In genomic region chr19:34504273-34504808, GRCh38 we compare ENCODE assay signal across 22 cellular contexts. TPM values are rescaled to one million over a fixed set of nuclear protein-coding genes. Genes with fewer than 3 reads are reported as not detected.
DNase-seq lines count a peak whose midpoint lies in the region; ATAC-seq and TF ChIP-seq lines count a peak whose summit lies in the region.
"Had no signal": no experiment of that assay in that cellular context is flagged by ENCODE, and none has a peak within 500 bp of the region (broad histone marks: within the 10 kb centered on the region; RNA-seq: fewer than 3 reads in every experiment).

No MANE protein-coding gene starts in this region.

- POLR2A ChIA-PET in Caco-2 (lab: Charles Lee) = no interaction called here
- POLR2A ChIA-PET in GM10248 (lab: Yijun Ruan, JAX) = no interaction called here

- H3K36me3 Mint-ChIP-seq in Caco-2 (ENCODE audit: insufficient read depth, unreplicated experiment) = peaks cover 73% of the 10 kb centered on the region
- no peaks in the 10 kb centered on the region for H3K36me3 Mint-ChIP-seq in activated T-helper 2 cell treated with anti-CD3 and anti-CD28 coated beads, Interferon-gamma antibody, Interleukin-2, Interleukin-4, amounts not matched to agents 10 μg/mL and 5 μg/mL and 100 μg/mL, durations not matched to agents 14 hours and 24 hours and 36 hours (ENCODE audit: low read depth)

- DNase-seq in Caco-2 (no peak), GM10248 (ENCODE audit: extremely low spot score) (peak; percentile 10), left lobe of liver (ENCODE audit: low spot score) (peak; percentile 33), posterior vena cava (ENCODE audit: low spot score) (peak; percentile 72), NCI-H345 (lab: John Stamatoyannopoulos, UW) (no peak)
- DNase-seq in activated T-helper 2 cell treated with anti-CD3 and anti-CD28 coated beads, Interferon-gamma antibody, Interleukin-2, Interleukin-4, amounts not matched to agents 10 μg/mL and 5 μg/mL and 100 μg/mL, durations not matched to agents 14 hours and 24 hours and 36 hours (ENCODE audit: low spot score) = no peak
- DNase-seq: ACHN, AML-193, DND-41, GM23248, Karpas-422, NCI-H1092, NCI-H146, NCI-H2029 treated with DMSO at 0.1 percent for 48 hours, NCI-H2171, NCI-H446, NCI-H526 treated with DMSO at 0.1 percent for 48 hours had no signal

- no peak overlapping the region for H3K4me3 ChIP-seq in Caco-2 (ENCODE audit: low read depth, low read length)
- H3K4me3 ChIP-seq: GM23248, SJSA1 had no signal

- peak overlapping the region; percentile 1 for H3K4me3 Mint-ChIP-seq in Caco-2 (ENCODE audit: unreplicated experiment)
- no peak overlapping the region for H3K4me3 Mint-ChIP-seq in activated T-helper 2 cell treated with anti-CD3 and anti-CD28 coated beads, Interferon-gamma antibody, Interleukin-2, Interleukin-4, amounts not matched to agents 10 μg/mL and 5 μg/mL and 100 μg/mL, durations not matched to agents 14 hours and 24 hours and 36 hours (ENCODE audit: low read depth)
- H3K4me3 Mint-ChIP-seq: IgD-negative memory B cell had no signal

- H3K27ac Mint-ChIP-seq in Caco-2 (ENCODE audit: unreplicated experiment) = peak overlapping the region; percentile 58
- H3K27ac Mint-ChIP-seq in activated T-helper 2 cell treated with anti-CD3 and anti-CD28 coated beads, Interferon-gamma antibody, Interleukin-2, Interleukin-4, amounts not matched to agents 10 μg/mL and 5 μg/mL and 100 μg/mL, durations not matched to agents 14 hours and 24 hours and 36 hours = no peak overlapping the region
- H3K27ac Mint-ChIP-seq: IgD-negative memory B cell had no signal

- H3K4me1 Mint-ChIP-seq in Caco-2 (ENCODE audit: low read depth, unreplicated experiment) = peaks cover 12% of the 10 kb centered on the region
- no peaks in the 10 kb centered on the region for H3K4me1 Mint-ChIP-seq in activated T-helper 2 cell treated with anti-CD3 and anti-CD28 coated beads, Interferon-gamma antibody, Interleukin-2, Interleukin-4, amounts not matched to agents 10 μg/mL and 5 μg/mL and 100 μg/mL, durations not matched to agents 14 hours and 24 hours and 36 hours (ENCODE audit: low read depth)

- H3K9me3 Mint-ChIP-seq in Caco-2 (ENCODE audit: unreplicated experiment) = peaks cover 7% of the 10 kb centered on the region
- H3K9me3 Mint-ChIP-seq in activated T-helper 2 cell treated with anti-CD3 and anti-CD28 coated beads, Interferon-gamma antibody, Interleukin-2, Interleukin-4, amounts not matched to agents 10 μg/mL and 5 μg/mL and 100 μg/mL, durations not matched to agents 14 hours and 24 hours and 36 hours = no peaks in the 10 kb centered on the region

- BruUV-seq in Caco-2 (replicated peaks; lab: Mats Ljungman, UMichigan) = no TSS peak

- peaks cover 4% of the 10 kb centered on the region; the same call in 1 of the 2 replicates for H3K4me1 ChIP-seq in Caco-2
- H3K4me1 ChIP-seq: SJSA1 had no signal

- CTCF ChIA-PET in Caco-2 (lab: Charles Lee) (no interaction called here), GM10248 (lab: Yijun Ruan, JAX) (interaction anchor here (1.2 kb wide), 1 partner anchor 726 kb away, joined by 3 read pairs; no protein-coding TSS in a partner anchor)

- no peak for ATAC-seq in left lobe of liver
- ATAC-seq in GM21529 (IDR thresholded peaks at IDR 0.05; ENCODE audit: unreplicated experiment) = no peak
- ATAC-seq: HCT116, Panc1 had no signal

- no peaks in the 10 kb centered on the region for H3K27me3 ChIP-seq in Caco-2 (replicated peaks; ENCODE audit: control insufficient read depth, insufficient read depth, low read length)
- H3K27me3 ChIP-seq: SJSA1 had no signal

- intact Hi-C loops in Caco-2 (cut with micrococcal nuclease; ENCODE audit: unreplicated experiment) = no loop called here
- intact Hi-C loops in posterior vena cava (cut with DNase I) = no loop called here
- intact Hi-C loops in activated T-helper 2 cell treated with anti-CD3 and anti-CD28 coated beads, Interferon-gamma antibody, Interleukin-2, Interleukin-4, amounts not matched to agents 10 μg/mL and 5 μg/mL and 100 μg/mL, durations not matched to agents 14 hours and 24 hours and 36 hours (cut with micrococcal nuclease) = no loop called here

- H3K9me3 ChIP-seq in Caco-2 = no peaks in the 10 kb centered on the region; the same call in 1 of the 2 replicates
- H3K9me3 ChIP-seq: SJSA1 had no signal

- no peaks in the 10 kb centered on the region for H3K27me3 Mint-ChIP-seq in Caco-2 (ENCODE audit: insufficient read depth, unreplicated experiment)
- peaks cover 5% of the 10 kb centered on the region for H3K27me3 Mint-ChIP-seq in activated T-helper 2 cell treated with anti-CD3 and anti-CD28 coated beads, Interferon-gamma antibody, Interleukin-2, Interleukin-4, amounts not matched to agents 10 μg/mL and 5 μg/mL and 100 μg/mL, durations not matched to agents 14 hours and 24 hours and 36 hours (ENCODE audit: low read depth)

- no peak for TF ChIP-seq CTCF in Caco-2 (IDR thresholded peaks at IDR 0.05; ENCODE audit: insufficient read depth in 1 of 2, low read depth in 1 of 2, low read length in 1 of 2, severe bottlenecking in 1 of 2, unreplicated experiment in 1 of 2)
- no peak for TF ChIP-seq CTCF in GM10248 (IDR thresholded peaks at IDR 0.05; ENCODE audit: control extremely low read depth, extremely low read depth, low read depth, missing control alignments)

- H3K36me3 ChIP-seq in Caco-2 (ENCODE audit: control insufficient read depth, insufficient read depth, low read length) = no peaks in the 10 kb centered on the region; the same call in 1 of the 2 replicates

RNA-seq across cellular contexts. Expression of gene WTIP, which starts 22.8 kb away (rescaled TPM):
- total RNA-seq in Caco-2 (2022) (53.3 and 58.0 TPM in 2 replicates), left lobe of liver (1.4 TPM), posterior vena cava (10 to 100 TPM; 20.7 to 28.6 TPM)
- total RNA-seq in activated T-helper 2 cell treated with anti-CD3 and anti-CD28 coated beads, Interferon-gamma antibody, Interleukin-2, Interleukin-4, amounts not matched to agents 10 μg/mL and 5 μg/mL and 100 μg/mL, durations not matched to agents 14 hours and 24 hours and 36 hours = 0.57 and 1.0 TPM in 2 replicates

Comparison
In these comparisons a context has a peak if more than half of its experiments do, and no peak if none do; other contexts are left out.
1. DNase-seq: peak in GM10248 (single experiment), left lobe of liver (single experiment) and posterior vena cava (single experiment); none in Caco-2 (0 of 2), NCI-H345 (single experiment) and activated T-helper 2 cell treated with anti-CD3 and anti-CD28 coated beads, Interferon-gamma antibody, Interleukin-2, Interleukin-4, amounts not matched to agents 10 μg/mL and 5 μg/mL and 100 μg/mL, durations not matched to agents 14 hours and 24 hours and 36 hours (single experiment).